In genomic region chr7:73738612-73739386, GRCh38 we compare ENCODE assay signal across 8 cellular contexts. TPM values are rescaled to one million over a fixed set of nuclear protein-coding genes. Genes with fewer than 3 reads are reported as not detected.
DNase-seq lines count a peak whose midpoint lies in the region; ATAC-seq, FAIRE-seq and TF ChIP-seq lines count a peak whose summit lies in the region.

Gene ABHD11, minus strand, starts transcription at chr7:73738802. Its CDS starts 32 bp downstream, at chr7:73738770.

- H3K4ac ChIP-seq in trophoblast cell (ENCODE audit: low read depth, low read length): peak within 1 kb of the TSS; percentile 83

- peak within 1 kb of the TSS; percentile 84 for H3K9ac ChIP-seq in adipocyte (ENCODE audit: low read length)
- peak within 1 kb of the TSS; percentile 86 for H3K9ac ChIP-seq in trophoblast cell (ENCODE audit: low read length)

- H3K4me1 ChIP-seq in adipocyte (ENCODE audit: control insufficient read depth, insufficient read depth, low read length): peaks cover 21% of the 10 kb centered on the region
- no peaks in the 10 kb centered on the region for H3K4me1 ChIP-seq in cardiac muscle cell (ENCODE audit: low read depth)
- H3K4me1 ChIP-seq in trophoblast cell (ENCODE audit: control insufficient read depth in 1 of 2, insufficient read depth in 2 of 2, low read length in 2 of 2): peaks cover 38 to 46% of the 10 kb centered on the region in 2 experiments
- peaks cover 14 to 67% (median 52%) of the 10 kb centered on the region in 4 donors for H3K4me1 ChIP-seq in transverse colon

- H4K91ac ChIP-seq in trophoblast cell (ENCODE audit: low read depth, low read length): peak within 1 kb of the TSS; percentile 98

- H4K12ac ChIP-seq in trophoblast cell (ENCODE audit: low read depth, low read length): peak within 1 kb of the TSS; percentile 94

- H3K27ac ChIP-seq in cardiac muscle cell: peak within 1 kb of the TSS; percentile 50
- peak within 1 kb of the TSS; percentile 85 for H3K27ac ChIP-seq in trophoblast cell (ENCODE audit: low read depth, low read length)
- peak within 1 kb of the TSS; percentile 92 to 98 (median 96) for H3K27ac ChIP-seq in transverse colon

- peak within 1 kb of the TSS; percentile 89 for H2AFZ ChIP-seq in trophoblast cell (ENCODE audit: insufficient read depth, low read length, poor library complexity)

- H3K4me3 ChIP-seq in adipocyte (ENCODE audit: low read length) (peak within 1 kb of the TSS; percentile 94), cardiac muscle cell (peak within 1 kb of the TSS; percentile 48), trophoblast cell (ENCODE audit: low read depth, low read length) (peak within 1 kb of the TSS; percentile 86), transverse colon (peak within 1 kb of the TSS; percentile 65 to 95 (median 86))

- H3K79me1 ChIP-seq in trophoblast cell (ENCODE audit: low read length): peaks cover 37% of the 10 kb centered on the region

- peak within 1 kb of the TSS; percentile 94 for H2BK5ac ChIP-seq in trophoblast cell (ENCODE audit: low read depth, low read length, poor library complexity)

- TF ChIP-seq POLR2A in GM12892 (IDR thresholded peaks at IDR 0.05; ENCODE audit: low read depth, low read length) (peak; percentile 89), transverse colon (IDR thresholded peaks at IDR 0.05) (peak; percentile 95)

- in situ Hi-C loops in transverse colon (cut with MboI; ENCODE audit: low pct_ligation_motif_present in 1 of 4, low pct_unique_long_range_greater_than_20kb in 1 of 4, low sequenced_read_pairs in 3 of 4): loop anchor here in 1 of 4 donors (10.0 kb wide), 1 partner anchor 116 kb away; no protein-coding TSS in a partner anchor

- H3K14ac ChIP-seq in trophoblast cell (ENCODE audit: low read length): peak within 1 kb of the TSS; percentile 95

- intact Hi-C loops in transverse colon (cut with DNase I; ENCODE audit: low total_unique reads): loop anchor here (10.0 kb wide), 1 partner anchor 54 kb away; the partner anchor contains the start of genes BUD23 and DNAJC30

- peak; percentile 22 for TF ChIP-seq EP300 in transverse colon (IDR thresholded peaks at IDR 0.05; ENCODE audit: low read depth)

- peak; percentile 88 for ATAC-seq in HG02840 (IDR thresholded peaks at IDR 0.05; ENCODE audit: low FRiP score, unreplicated experiment)

- H3K23ac ChIP-seq in trophoblast cell (ENCODE audit: low read length): no peak within 1 kb of the TSS

- H3K18ac ChIP-seq in trophoblast cell (ENCODE audit: low read length): peak within 1 kb of the TSS; percentile 97

- peak within 1 kb of the TSS; percentile 91 for H2BK120ac ChIP-seq in trophoblast cell (ENCODE audit: insufficient read depth, low read length, poor library complexity)

- peak within 1 kb of the TSS; percentile 85 for H2AK5ac ChIP-seq in trophoblast cell (ENCODE audit: low read length)

- no peaks in the 10 kb centered on the region for H3K9me3 ChIP-seq in adipocyte (ENCODE audit: control insufficient read depth, low read length)
- no peaks in the 10 kb centered on the region for H3K9me3 ChIP-seq in cardiac muscle cell (ENCODE audit: low read depth)
- H3K9me3 ChIP-seq in trophoblast cell (ENCODE audit: insufficient read depth, low read depth, low read length): no peaks in the 10 kb centered on the region
- no peaks in the 10 kb centered on the region for H3K9me3 ChIP-seq in transverse colon

- TF ChIP-seq CTCF in cardiac muscle cell (IDR thresholded peaks at IDR 0.05; ENCODE audit: low read depth, low read length): no peak
- TF ChIP-seq CTCF in transverse colon (IDR thresholded peaks at IDR 0.05): no peak

- peak within 1 kb of the TSS; percentile 82 for H3K4me2 ChIP-seq in trophoblast cell (ENCODE audit: low read length)

- peak; percentile 98 for FAIRE-seq in GM12892 (lab: Jason Lieb, UNC)

- peak; percentile 96 for DNase-seq in GM12892 (ENCODE audit: insufficient read length)
- DNase-seq in NCI-H1436 treated with DMSO at 0.1 percent for 48 hours (lab: John Stamatoyannopoulos, UW): peak; percentile 64
- peak; percentile 96 for DNase-seq in T follicular helper cell (ENCODE audit: low read depth)
- peak; percentile 99 for DNase-seq in adipocyte (ENCODE audit: low read depth)
- DNase-seq in cardiac muscle cell (ENCODE audit: low read depth in 1 of 2, low spot score in 1 of 2): peak; percentile 98
- DNase-seq in trophoblast cell: peak; percentile 98 to 99
- peak; percentile 100 for DNase-seq in transverse colon

- peak within 1 kb of the TSS; percentile 5 for H2BK12ac ChIP-seq in trophoblast cell (ENCODE audit: low read length)

- no peaks in the 10 kb centered on the region for H3K27me3 ChIP-seq in adipocyte (replicated peaks; ENCODE audit: control insufficient read depth, insufficient read depth, low read length)
- no peaks in the 10 kb centered on the region for H3K27me3 ChIP-seq in cardiac muscle cell
- H3K27me3 ChIP-seq in trophoblast cell (ENCODE audit: insufficient read depth, low read length): no peaks in the 10 kb centered on the region
- H3K27me3 ChIP-seq in transverse colon: no peaks in the 10 kb centered on the region

- peak within 1 kb of the TSS; percentile 99 for H4K8ac ChIP-seq in trophoblast cell (ENCODE audit: low read depth, low read length)

- no CpG with 5 or more reads among the region's 84 CpGs for whole genome bisulfite sequencing in trophoblast cell (ENCODE audit: extremely low coverage, insufficient coverage, insufficient read length)
- 0 to 1% methylated on average over 1 to 53 of the region's 84 CpGs for WGBS in transverse colon (ENCODE audit: low coverage in 1 of 2), 2 donors

- peaks cover 13% of the 10 kb centered on the region for H3K79me2 ChIP-seq in trophoblast cell (ENCODE audit: control insufficient read depth, insufficient read depth, low read length, poor library complexity)

- H3K36me3 ChIP-seq in adipocyte (ENCODE audit: control insufficient read depth, insufficient read depth, low read length, severe bottlenecking) (peaks cover 5% of the 10 kb centered on the region), cardiac muscle cell (no peaks in the 10 kb centered on the region), trophoblast cell (ENCODE audit: control insufficient read depth in 1 of 2, insufficient read depth in 2 of 2, low read length in 2 of 2) (peaks cover 18 to 20% of the 10 kb centered on the region in 2 experiments), transverse colon (no peaks in the 10 kb centered on the region)

RNA-seq across cellular contexts. Expression of gene ABHD11, which starts in this region (rescaled TPM):
- polyA plus RNA-seq in GM12892 (2012; ENCODE audit: missing spikeins): 8.5 TPM
- total RNA-seq in cardiac muscle cell (30.9 and 48.9 TPM in 2 replicates), transverse colon (100 to 1,000 TPM; 108 to 177 (median 117) TPM)
- polyA plus RNA-seq in cardiac muscle cell: 42.2 and 59.6 TPM in 2 replicates
- 21.8 and 23.2 TPM in 2 replicates for polyA plus RNA-seq in trophoblast cell (2013)

Comparison
In these comparisons a context has a peak if more than half of its experiments do, and no peak if none do; other contexts are left out.
1. Peak in every context shown above with its lines: DNase-seq, ATAC-seq, H3K4me3 ChIP-seq and H3K27ac ChIP-seq.